Comparison of ENCODE assay signal across 1 cellular context in the genomic region with DNA sequence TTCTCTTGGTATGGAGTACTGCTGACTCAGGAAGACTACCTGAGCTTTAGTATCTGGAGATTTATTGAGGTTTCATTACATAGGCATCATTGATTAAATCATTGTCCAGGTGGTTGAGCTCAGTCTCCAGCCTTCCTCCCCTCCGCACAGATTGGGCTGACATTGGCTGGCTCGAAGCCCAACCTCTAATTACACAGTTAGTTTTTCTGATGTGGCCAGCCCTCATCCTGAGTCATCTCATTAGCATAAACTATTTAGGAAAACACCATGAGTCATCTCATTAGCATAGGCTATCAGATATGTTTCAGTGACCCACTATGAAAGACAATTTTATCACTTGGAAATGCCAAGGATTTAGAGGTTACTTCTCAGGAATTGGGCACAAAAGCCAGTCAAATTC.
A peak's percentile ranks its signal among the peaks of the same experiment; 100 is the strongest.
TF ChIP-seq lines count a peak whose summit lies in the region.

No MANE protein-coding gene starts in this region.

TF ChIP-seq in H1, 55 proteins besides CTCF, POLR2A, EP300 and RAD21:
- TF ChIP-seq JUND (IDR thresholded peaks at IDR 0.05; ENCODE audit: low read length) (peak; percentile 77; the same call in 1 of the 2 replicates), NANOG (IDR thresholded peaks at IDR 0.05; ENCODE audit: insufficient read depth, low read depth, low read length, poor library complexity, severe bottlenecking) (no peak), SIRT6 (IDR thresholded peaks at IDR 0.05; ENCODE audit: low read length) (no peak)
